20 cellular contexts compared by ENCODE assay signal in the genomic region with DNA sequence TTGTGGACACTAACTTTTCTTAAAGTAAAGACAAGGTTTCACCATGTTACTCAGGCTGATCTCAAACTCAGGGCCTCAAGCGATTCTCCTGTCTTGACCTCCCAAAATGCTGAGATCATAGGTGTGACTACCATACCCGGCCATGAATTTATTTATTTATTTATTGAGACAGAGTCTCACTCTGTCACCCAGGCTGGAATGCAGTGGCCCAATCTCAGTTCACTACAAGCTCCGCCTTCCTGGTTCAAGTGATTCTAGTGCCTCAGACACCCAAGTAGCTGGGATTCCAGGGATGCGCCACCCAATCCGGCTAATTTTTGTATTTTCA. TPM values are rescaled to one million over a fixed set of nuclear protein-coding genes. Genes with fewer than 3 reads are reported as not detected.
A peak's percentile ranks its signal among the peaks of the same experiment; 100 is the strongest.
DNase-seq lines count a peak whose midpoint lies in the region; ATAC-seq and TF ChIP-seq lines count a peak whose summit lies in the region.
"Had no signal": no experiment of that assay in that cellular context is flagged by ENCODE, and none has a peak within 500 bp of the region (broad histone marks: within the 10 kb centered on the region; RNA-seq: fewer than 3 reads in every experiment).

No MANE protein-coding gene starts in this region.

- no peaks in the 10 kb centered on the region for H3K27me3 ChIP-seq in GM23248 (replicated peaks; ENCODE audit: insufficient read depth)
- no peaks in the 10 kb centered on the region for H3K27me3 ChIP-seq in OCI-LY3 (ENCODE audit: low read depth, low read length)
- H3K27me3 ChIP-seq in testis = no peaks in the 10 kb centered on the region
- H3K27me3 ChIP-seq: BLaER1, SJCRH30 had no signal

- TF ChIP-seq POLR2A in testis (IDR thresholded peaks at IDR 0.05) = no peak

- H3K4me3 Mint-ChIP-seq in activated naive CD4-positive, alpha-beta T cell treated with anti-CD3 and anti-CD28 coated beads, Interleukin-2, amount 10 ng/mL, durations not matched to agents 7 days and 5 days = no peak overlapping the region
- H3K4me3 Mint-ChIP-seq in effector memory CD8-positive, alpha-beta T cell = no peak overlapping the region
- H3K4me3 Mint-ChIP-seq: CD4-positive, alpha-beta memory T cell; T-helper 1 cell treated with Interleukin-12 subunit alpha and Interleukin-12 subunit beta and Interleukin-4 antibody, amounts not matched to agents 30 μg/mL and 1 μg/mL, for 36 hours had no signal

- no peaks in the 10 kb centered on the region for H3F3A ChIP-seq in GM23248 (ENCODE audit: insufficient read depth)

- H3K4me1 ChIP-seq in GM23248 (ENCODE audit: insufficient read depth) (no peaks in the 10 kb centered on the region), OCI-LY3 (ENCODE audit: low read length) (peaks cover 8% of the 10 kb centered on the region), testis (peaks cover 5% of the 10 kb centered on the region)
- H3K4me1 ChIP-seq: SJCRH30 had no signal

- intact Hi-C loops in testis (cut with DNase I; ENCODE audit: low total_unique reads) = no loop called here

- H3K27ac Mint-ChIP-seq in activated naive CD4-positive, alpha-beta T cell treated with anti-CD3 and anti-CD28 coated beads, Interleukin-2, amount 10 ng/mL, durations not matched to agents 7 days and 5 days = no peak overlapping the region
- no peak overlapping the region for H3K27ac Mint-ChIP-seq in effector memory CD8-positive, alpha-beta T cell
- H3K27ac Mint-ChIP-seq: CD4-positive, alpha-beta memory T cell; T-helper 1 cell treated with Interleukin-12 subunit alpha and Interleukin-12 subunit beta and Interleukin-4 antibody, amounts not matched to agents 30 μg/mL and 1 μg/mL, for 36 hours had no signal

- H3K9me3 ChIP-seq in GM23248 (ENCODE audit: low read depth) (no peaks in the 10 kb centered on the region), OCI-LY3 (ENCODE audit: insufficient read depth, low read length) (no peaks in the 10 kb centered on the region), testis (no peaks in the 10 kb centered on the region)
- H3K9me3 ChIP-seq: A549, HAP-1, SJCRH30 had no signal

- H3K9me2 ChIP-seq in GM23248 (ENCODE audit: insufficient read depth) = no peaks in the 10 kb centered on the region

- H3K36me3 ChIP-seq in GM23248 (ENCODE audit: low read depth) (no peaks in the 10 kb centered on the region), OCI-LY3 (replicated peaks; ENCODE audit: low read depth, low read length) (no peaks in the 10 kb centered on the region), testis (ENCODE audit: low read depth, missing control alignments) (no peaks in the 10 kb centered on the region)
- H3K36me3 ChIP-seq: BLaER1, HAP-1, SJCRH30 had no signal

- TF ChIP-seq CTCF in OCI-LY3 (IDR thresholded peaks at IDR 0.05; ENCODE audit: low read depth, low read length) = no peak
- TF ChIP-seq CTCF in testis (IDR thresholded peaks at IDR 0.05) = no peak

- no peak overlapping the region for H3K9ac ChIP-seq in GM23248
- no peak overlapping the region for H3K9ac ChIP-seq in OCI-LY3 (ENCODE audit: low read length)
- H3K9ac ChIP-seq: BLaER1 had no signal

- peaks cover 5% of the 10 kb centered on the region for H3K27me3 Mint-ChIP-seq in activated naive CD4-positive, alpha-beta T cell treated with anti-CD3 and anti-CD28 coated beads, Interleukin-2, amount 10 ng/mL, durations not matched to agents 7 days and 5 days
- no peaks in the 10 kb centered on the region for H3K27me3 Mint-ChIP-seq in effector memory CD8-positive, alpha-beta T cell
- H3K27me3 Mint-ChIP-seq: CD4-positive, alpha-beta memory T cell had no signal

- no peaks in the 10 kb centered on the region for H3K36me3 Mint-ChIP-seq in activated naive CD4-positive, alpha-beta T cell treated with anti-CD3 and anti-CD28 coated beads, Interleukin-2, amount 10 ng/mL, durations not matched to agents 7 days and 5 days
- H3K36me3 Mint-ChIP-seq in effector memory CD8-positive, alpha-beta T cell (ENCODE audit: insufficient read depth) = no peaks in the 10 kb centered on the region
- H3K36me3 Mint-ChIP-seq: CD4-positive, alpha-beta memory T cell had no signal

- H3K79me2 ChIP-seq in GM23248 (ENCODE audit: insufficient read depth) = no peaks in the 10 kb centered on the region
- no peaks in the 10 kb centered on the region for H3K79me2 ChIP-seq in OCI-LY3 (ENCODE audit: low read length)

- no peak overlapping the region for H2AFZ ChIP-seq in GM23248
- no peak overlapping the region for H2AFZ ChIP-seq in OCI-LY3 (ENCODE audit: low read depth, low read length)
- H2AFZ ChIP-seq: PC-9 had no signal

- in situ Hi-C loops in GM23248 (cut with MboI) = no loop called here

- H3K4me1 Mint-ChIP-seq in activated naive CD4-positive, alpha-beta T cell treated with anti-CD3 and anti-CD28 coated beads, Interleukin-2, amount 10 ng/mL, durations not matched to agents 7 days and 5 days = peaks cover 9% of the 10 kb centered on the region
- peaks cover 5 to 9% of the 10 kb centered on the region in 2 donors for H3K4me1 Mint-ChIP-seq in effector memory CD8-positive, alpha-beta T cell (ENCODE audit: low read depth in 2 of 2)

- peak; percentile 15 for ATAC-seq in GM18517 (IDR thresholded peaks at IDR 0.05; ENCODE audit: unreplicated experiment)
- no peak for ATAC-seq in effector memory CD8-positive, alpha-beta T cell (replicated peaks)
- ATAC-seq: A549 had no signal

- WGBS in GM23248 (ENCODE audit: low coverage in 1 of 2, low lambda C conversion rate in 2 of 2, missing lambda C conversion rate in 2 of 2), 2 experiments = 69% methylated on average over 5 of the region's 5 CpGs
- 88% methylated on average over 5 of the region's 5 CpGs for WGBS in testis, 2 donors

- H3K27ac ChIP-seq in GM23248 (no peak overlapping the region), OCI-LY3 (ENCODE audit: low read length) (no peak overlapping the region), testis (peak overlapping the region; percentile 70 to 82)
- H3K27ac ChIP-seq: A549, BLaER1, PC-9, SJCRH30 had no signal

- no peak overlapping the region for H3K4me3 ChIP-seq in GM23248
- H3K4me3 ChIP-seq in OCI-LY3 (ENCODE audit: low read length) = no peak overlapping the region
- no peak overlapping the region for H3K4me3 ChIP-seq in testis
- H3K4me3 ChIP-seq: A549, BLaER1, HAP-1, PC-9, SJCRH30 had no signal

- CTCF ChIA-PET in activated naive CD4-positive, alpha-beta T cell treated with anti-CD3 and anti-CD28 coated beads, Interleukin-2, amount 10 ng/mL, durations not matched to agents 7 days and 5 days (lab: Charles Lee) = no interaction called here

- H3K9me3 Mint-ChIP-seq in activated naive CD4-positive, alpha-beta T cell treated with anti-CD3 and anti-CD28 coated beads, Interleukin-2, amount 10 ng/mL, durations not matched to agents 7 days and 5 days = no peaks in the 10 kb centered on the region
- H3K9me3 Mint-ChIP-seq in effector memory CD8-positive, alpha-beta T cell = no peaks in the 10 kb centered on the region
- H3K9me3 Mint-ChIP-seq: CD4-positive, alpha-beta memory T cell; T-helper 1 cell treated with Interleukin-12 subunit alpha and Interleukin-12 subunit beta and Interleukin-4 antibody, amounts not matched to agents 30 μg/mL and 1 μg/mL, for 36 hours had no signal

- H3K4me2 ChIP-seq in GM23248 (ENCODE audit: unreplicated experiment) (no peak overlapping the region), OCI-LY3 (ENCODE audit: low read length) (peak overlapping the region; percentile 28)
- H3K4me2 ChIP-seq: A549, BLaER1, PC-9 had no signal

- peak; percentile 36 for DNase-seq in GM23248
- DNase-seq in testis = no peak
- DNase-seq in activated effector memory CD4-positive, alpha-beta T cell treated with anti-CD3 and anti-CD28 coated beads, Interleukin-2, amount 50 U/mL, for 16 hours = no peak
- no peak for DNase-seq in activated naive CD4-positive, alpha-beta T cell treated with anti-CD3 and anti-CD28 coated beads, Interleukin-2, amount 10 ng/mL, durations not matched to agents 7 days and 5 days
- no peak for DNase-seq in effector memory CD8-positive, alpha-beta T cell
- DNase-seq: CD4-positive, alpha-beta memory T cell; GF-D8; KG1; NCI-H1417 treated with DMSO at 0.1 percent for 48 hours; NCI-H1930; NCI-H345; NCI-H524 treated with DMSO at 0.1 percent for 48 hours; PC-9; SJCRH30 had no signal

- H4K20me1 ChIP-seq in GM23248 (ENCODE audit: insufficient read depth) (no peaks in the 10 kb centered on the region), OCI-LY3 (ENCODE audit: insufficient read depth, low read length) (no peaks in the 10 kb centered on the region)
- H4K20me1 ChIP-seq: BLaER1 had no signal

RNA-seq across cellular contexts. Expression of a gene that starts 29.7 kb away (rescaled TPM):
- 19.7 and 38.2 TPM in 2 replicates for total RNA-seq in GM23248 (2014; rRNA removed; shearing (Covaris generic))
- polyA plus RNA-seq in GM23248 (2016; fragmentation: Nextera tagmentation; extraction: Ambion mirVana) (7.4 and 9.1 TPM in 2 replicates), testis (ENCODE audit: insufficient read depth, low read depth, low replicate concordance) (36.1 TPM)
- 10 to 100 TPM; 80.5 to 100.0 TPM for total RNA-seq in testis

RNA-seq across cellular contexts. Expression of a gene that starts 55.6 kb away (rescaled TPM):
- 9.7 and 10.6 TPM in 2 replicates for total RNA-seq in GM23248 (2014; rRNA removed; shearing (Covaris generic))
- polyA plus RNA-seq in GM23248 (2016; fragmentation: Nextera tagmentation; extraction: Ambion mirVana) = 12.1 and 14.0 TPM in 2 replicates
- total RNA-seq in testis = 10 to 100 TPM; 12.3 to 13.1 TPM
- polyA plus RNA-seq in testis (ENCODE audit: insufficient read depth, low read depth, low replicate concordance) = 11.4 TPM

Comparison
In these comparisons a context has a peak if more than half of its experiments do, and no peak if none do; other contexts are left out.
1. H3K27ac ChIP-seq: peak in testis (2 of 2); none in GM23248 (single experiment) and OCI-LY3 (single experiment).